In genomic region chr7:128430207-128430606, GRCh38 we compare ENCODE assay signal across 19 cellular contexts.
"Had no signal": no experiment of that assay in that cellular context is flagged by ENCODE, and none has a peak within 500 bp of the region (broad histone marks: within the 10 kb centered on the region; RNA-seq: fewer than 3 reads in every experiment).

No MANE protein-coding gene starts in this region.

- H3K27ac ChIP-seq: body of pancreas, coronary artery, foreskin keratinocyte, heart left ventricle, neutrophil, vagina had no signal

- H3K27me3 ChIP-seq: body of pancreas, foreskin keratinocyte, heart left ventricle, neutrophil, tibial nerve, vagina had no signal

- DNase-seq: activated CD4-positive, alpha-beta T cell treated with anti-CD3 and anti-CD28 coated beads, Interleukin-2, amount 10 ng/mL, durations not matched to agents 24 days and 14 days; activated CD4-positive, CD25-positive, alpha-beta regulatory T cell; activated CD8-positive, alpha-beta memory T cell treated with anti-CD3 and anti-CD28 coated beads, Interleukin-2, amount 50 U/mL, for 4 hours; activated CD8-positive, alpha-beta T cell treated with anti-CD3 and anti-CD28 coated beads, Interleukin-2, amount 10 ng/mL, durations not matched to agents 7 days and 5 days; activated naive CD8-positive, alpha-beta T cell treated with anti-CD3 and anti-CD28 coated beads for 36 hours; amygdala; body of pancreas; central memory CD4-positive, alpha-beta T cell; foreskin keratinocyte; heart left ventricle; naive B cell; stimulated activated CD4-positive, alpha-beta T cell treated with anti-CD3 and anti-CD28 coated beads, Interleukin-12 subunit alpha, Interleukin-12 subunit beta, amount 100 ng/mL, for 4 hours; stimulated activated naive B cell treated with anti-CD40 and anti-IgM and Interleukin-4, amounts not matched to agents 10 μg/mL and 1 μg/mL and 100 μg/mL, for 72 hours; T-helper 2 cell had no signal

- ATAC-seq: activated CD8-positive, alpha-beta T cell treated with anti-CD3 and anti-CD28 coated beads, Interleukin-2, amount 10 ng/mL, durations not matched to agents 7 days and 5 days; body of pancreas; stimulated activated naive B cell treated with anti-CD40 and anti-IgM and Interleukin-4, amounts not matched to agents 10 μg/mL and 1 μg/mL and 100 μg/mL, for 72 hours had no signal

- H3K36me3 ChIP-seq: heart left ventricle, neutrophil, tibial nerve, vagina had no signal

- H3K4me3 ChIP-seq: body of pancreas, coronary artery, heart left ventricle, tibial nerve, vagina had no signal

- H3K4me1 ChIP-seq: body of pancreas, vagina had no signal

- FAIRE-seq: TTC549 had no signal

- H3K9me3 ChIP-seq: body of pancreas, heart left ventricle, neutrophil, tibial nerve, vagina had no signal
